17 cellular contexts compared by ENCODE assay signal in genomic region chr4:1195109-1195671, GRCh38. TPM values are rescaled to one million over a fixed set of nuclear protein-coding genes. Genes with fewer than 3 reads are reported as not detected.
DNase-seq lines count a peak whose midpoint lies in the region; ATAC-seq and TF ChIP-seq lines count a peak whose summit lies in the region.
"Had no signal": no experiment of that assay in that cellular context is flagged by ENCODE, and none has a peak within 500 bp of the region (broad histone marks: within the 10 kb centered on the region; RNA-seq: fewer than 3 reads in every experiment).

No MANE protein-coding gene starts in this region.

- TF ChIP-seq CTCF in esophagus muscularis mucosa (IDR thresholded peaks at IDR 0.05) (no peak), omental fat pad (IDR thresholded peaks at IDR 0.05) (no peak), vagina (IDR thresholded peaks at IDR 0.05) (no peak), foreskin fibroblast (IDR thresholded peaks at IDR 0.05; ENCODE audit: low read depth, low read length) (no peak)

- no peaks in the 10 kb centered on the region for H3K36me3 Mint-ChIP-seq in activated naive CD8-positive, alpha-beta T cell treated with anti-CD3 and anti-CD28 coated beads, Interleukin-2, amount 50 U/mL, for 24 hours (ENCODE audit: low read depth)
- no peaks in the 10 kb centered on the region for H3K36me3 Mint-ChIP-seq in activated naive CD8-positive, alpha-beta T cell treated with anti-CD3 and anti-CD28 coated beads for 36 hours
- H3K36me3 Mint-ChIP-seq: naive B cell had no signal

- H3K4me1 ChIP-seq in esophagus muscularis mucosa, result peaks cover 39 to 57% (median 53%) of the 10 kb centered on the region in 4 donors
- peaks cover 51% of the 10 kb centered on the region for H3K4me1 ChIP-seq in vagina

- TF ChIP-seq EP300 in esophagus muscularis mucosa (IDR thresholded peaks at IDR 0.05), result no peak

- H3K4me1 Mint-ChIP-seq in activated naive CD8-positive, alpha-beta T cell treated with anti-CD3 and anti-CD28 coated beads, Interleukin-2, amount 50 U/mL, for 24 hours, result peaks cover 2% of the 10 kb centered on the region
- peaks cover 2% of the 10 kb centered on the region for H3K4me1 Mint-ChIP-seq in activated naive CD8-positive, alpha-beta T cell treated with anti-CD3 and anti-CD28 coated beads for 36 hours

- no peaks in the 10 kb centered on the region for H3K27me3 Mint-ChIP-seq in activated naive CD8-positive, alpha-beta T cell treated with anti-CD3 and anti-CD28 coated beads, Interleukin-2, amount 50 U/mL, for 24 hours
- no peaks in the 10 kb centered on the region for H3K27me3 Mint-ChIP-seq in activated naive CD8-positive, alpha-beta T cell treated with anti-CD3 and anti-CD28 coated beads for 36 hours
- H3K27me3 Mint-ChIP-seq: activated T-cell treated with anti-CD3 and anti-CD28 coated beads, Interleukin-2, amount 50 U/mL, for 24 hours; naive B cell had no signal

- peak; percentile 0 for DNase-seq in activated naive CD8-positive, alpha-beta T cell treated with anti-CD3 and anti-CD28 coated beads, Interleukin-2, amount 50 U/mL, for 24 hours
- DNase-seq in activated naive CD8-positive, alpha-beta T cell treated with anti-CD3 and anti-CD28 coated beads for 36 hours, result no peak
- no peak for DNase-seq in esophagus muscularis mucosa (ENCODE audit: extremely low spot score)
- peak; percentile 16 for DNase-seq in omental fat pad (ENCODE audit: low spot score)
- DNase-seq in vagina (ENCODE audit: extremely low spot score in 2 of 2), result peak in 1 of 2 donors; percentile 85
- DNase-seq in NCI-H1417 treated with DMSO at 0.1 percent for 48 hours (lab: John Stamatoyannopoulos, UW), result no peak
- DNase-seq in midbrain (lab: John Stamatoyannopoulos, UW), result no peak
- DNase-seq in foreskin fibroblast, result no peak
- DNase-seq: activated T-cell treated with anti-CD3 and anti-CD28 coated beads, Interleukin-2, amount 50 U/mL, for 24 hours; kidney glomerular epithelial cell; naive B cell; NCI-H2107; NK-92 treated with Interleukin-12 subunit alpha and Interleukin-12 subunit beta, amount 100 ng/mL, for 24 hours; small intestine had no signal

- peak overlapping the region; percentile 74 to 89 (median 84) for H3K27ac ChIP-seq in esophagus muscularis mucosa (replicated peaks in 1 of 4)
- H3K27ac ChIP-seq in vagina, result peak overlapping the region; percentile 98
- H3K27ac ChIP-seq: SK-N-MC, VCaP had no signal

- no peaks in the 10 kb centered on the region for H3K9me3 ChIP-seq in esophagus muscularis mucosa
- H3K9me3 ChIP-seq in vagina, result no peaks in the 10 kb centered on the region
- H3K9me3 ChIP-seq: thoracic aorta had no signal

- no peaks in the 10 kb centered on the region for H3K9me3 Mint-ChIP-seq in activated naive CD8-positive, alpha-beta T cell treated with anti-CD3 and anti-CD28 coated beads, Interleukin-2, amount 50 U/mL, for 24 hours
- no peaks in the 10 kb centered on the region for H3K9me3 Mint-ChIP-seq in activated naive CD8-positive, alpha-beta T cell treated with anti-CD3 and anti-CD28 coated beads for 36 hours
- H3K9me3 Mint-ChIP-seq: activated T-cell treated with anti-CD3 and anti-CD28 coated beads, Interleukin-2, amount 50 U/mL, for 24 hours had no signal

- H3K27ac Mint-ChIP-seq in activated naive CD8-positive, alpha-beta T cell treated with anti-CD3 and anti-CD28 coated beads, Interleukin-2, amount 50 U/mL, for 24 hours, result no peak overlapping the region
- H3K27ac Mint-ChIP-seq in activated naive CD8-positive, alpha-beta T cell treated with anti-CD3 and anti-CD28 coated beads for 36 hours, result no peak overlapping the region
- H3K27ac Mint-ChIP-seq: activated T-cell treated with anti-CD3 and anti-CD28 coated beads, Interleukin-2, amount 50 U/mL, for 24 hours had no signal

- 93% methylated on average over 10 of the region's 29 CpGs for WGBS in esophagus muscularis mucosa

- no peaks in the 10 kb centered on the region for H3K27me3 ChIP-seq in esophagus muscularis mucosa
- no peaks in the 10 kb centered on the region for H3K27me3 ChIP-seq in vagina

- H3K4me3 ChIP-seq in esophagus muscularis mucosa, result peak overlapping the region in 3 of 4 donors; percentile 30 to 44 (median 35)
- peak overlapping the region in 1 of 2 donors; percentile 35 for H3K4me3 ChIP-seq in vagina
- H3K4me3 ChIP-seq in foreskin fibroblast (ENCODE audit: low read depth in 1 of 2, low read length in 2 of 2), result peak overlapping the region in 1 of 2 donors; percentile 40
- H3K4me3 ChIP-seq: SK-N-MC had no signal

- intact Hi-C loops in esophagus muscularis mucosa (cut with DNase I) (no loop called here), vagina (cut with DNase I) (no loop called here)

- H3K4me3 Mint-ChIP-seq in activated naive CD8-positive, alpha-beta T cell treated with anti-CD3 and anti-CD28 coated beads, Interleukin-2, amount 50 U/mL, for 24 hours, result no peak overlapping the region
- H3K4me3 Mint-ChIP-seq in activated naive CD8-positive, alpha-beta T cell treated with anti-CD3 and anti-CD28 coated beads for 36 hours, result no peak overlapping the region
- H3K4me3 Mint-ChIP-seq: activated T-cell treated with anti-CD3 and anti-CD28 coated beads, Interleukin-2, amount 50 U/mL, for 24 hours; naive B cell had no signal

- no peaks in the 10 kb centered on the region for H3K36me3 ChIP-seq in esophagus muscularis mucosa
- no peaks in the 10 kb centered on the region for H3K36me3 ChIP-seq in vagina
- H3K36me3 ChIP-seq: thoracic aorta had no signal

- TF ChIP-seq POLR2A in esophagus muscularis mucosa (IDR thresholded peaks at IDR 0.05; ENCODE audit: low read depth), result no peak
- no peak for TF ChIP-seq POLR2A in vagina (IDR thresholded peaks at IDR 0.05)

- no peak for ATAC-seq in activated naive CD8-positive, alpha-beta T cell treated with anti-CD3 and anti-CD28 coated beads, Interleukin-2, amount 50 U/mL, for 24 hours
- ATAC-seq in omental fat pad (ENCODE audit: low FRiP score), result no peak

RNA-seq across cellular contexts. Expression of gene SPON2, which starts 22.8 kb away (rescaled TPM):
- 1 to 10 TPM; 6.5 to 6.8 TPM for total RNA-seq in activated naive CD8-positive, alpha-beta T cell treated with anti-CD3 and anti-CD28 coated beads for 36 hours
- total RNA-seq in esophagus muscularis mucosa (10 to 100 TPM; 21.3 to 72.9 (median 58.3) TPM), omental fat pad (10 to 100 TPM; 14.2 to 99.5 (median 30.1) TPM), vagina (72.2 TPM)

RNA-seq across cellular contexts. Expression of gene CTBP1, which starts 53.7 kb away (rescaled TPM):
- 100 to 1,000 TPM; 135 to 141 TPM for total RNA-seq in activated naive CD8-positive, alpha-beta T cell treated with anti-CD3 and anti-CD28 coated beads for 36 hours
- 100 to 1,000 TPM; 110 to 245 (median 172) TPM for total RNA-seq in esophagus muscularis mucosa
- total RNA-seq in omental fat pad, result 100 to 1,000 TPM; 102 to 137 (median 132) TPM
- total RNA-seq in vagina, result 93.1 TPM

Comparison
In these comparisons a context has a peak if more than half of its experiments do, and no peak if none do; other contexts are left out.
1. DNase-seq: peak in activated naive CD8-positive, alpha-beta T cell treated with anti-CD3 and anti-CD28 coated beads, Interleukin-2, amount 50 U/mL, for 24 hours (single experiment) and omental fat pad (single experiment); none in activated naive CD8-positive, alpha-beta T cell treated with anti-CD3 and anti-CD28 coated beads for 36 hours (single experiment), esophagus muscularis mucosa (single experiment), NCI-H1417 treated with DMSO at 0.1 percent for 48 hours (single experiment), midbrain (single experiment) and foreskin fibroblast (0 of 2).